ENCODE assay signal across 7 cellular contexts in the genomic region with DNA sequence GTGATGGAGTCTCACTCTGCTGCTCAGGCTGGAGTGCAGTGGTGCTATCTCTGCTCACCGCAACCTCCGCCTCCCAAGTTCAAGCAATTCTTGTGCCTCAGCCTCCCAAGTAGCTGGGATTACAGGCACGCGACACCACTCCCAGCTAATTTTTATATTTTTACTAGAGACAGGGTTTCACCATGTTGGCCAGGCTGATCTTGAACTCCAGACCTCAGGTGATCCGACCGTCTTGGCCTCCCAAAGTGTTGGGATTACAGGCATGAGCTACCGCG.
A peak's percentile ranks its signal among the peaks of the same experiment; 100 is the strongest.
DNase-seq lines count a peak whose midpoint lies in the region; ATAC-seq and TF ChIP-seq lines count a peak whose summit lies in the region.
"Not testable (repeated sequence)": the region's sequence is repeated elsewhere in the genome, so short reads cannot be mapped to it uniquely, and the experiment has no call there.

No MANE protein-coding gene starts in this region.

- H3K36me3 Mint-ChIP-seq in CD4-positive, alpha-beta memory T cell: peaks cover 52 to 57% of the 10 kb centered on the region in 2 donors
- peaks cover 17% of the 10 kb centered on the region for H3K36me3 Mint-ChIP-seq in T-helper 17 cell (ENCODE audit: low read depth)
- H3K36me3 Mint-ChIP-seq in activated T-cell treated with anti-CD3 and anti-CD28 coated beads, Interleukin-2, amount 50 U/mL, for 4 hours (ENCODE audit: insufficient read depth): peaks cover 60% of the 10 kb centered on the region
- peaks cover 85% of the 10 kb centered on the region for H3K36me3 Mint-ChIP-seq in activated naive CD8-positive, alpha-beta T cell treated with anti-CD3 and anti-CD28 coated beads for 36 hours
- peaks cover 18 to 24% (median 20%) of the 10 kb centered on the region in 3 donors for H3K36me3 Mint-ChIP-seq in immature natural killer cell

- H4K20me1 ChIP-seq in Loucy (ENCODE audit: insufficient read depth, low read length, poor library complexity, severe bottlenecking): not testable (repeated sequence)

- H3K27me3 ChIP-seq in CD4-positive, alpha-beta memory T cell (ENCODE audit: insufficient read depth, low read length); Loucy (ENCODE audit: insufficient read depth, low read length, poor library complexity, severe bottlenecking): not testable (repeated sequence)

- peak overlapping the region; percentile 86 for H3K9ac ChIP-seq in Loucy (ENCODE audit: low read depth, low read length, poor library complexity, severe bottlenecking)

- H3K27ac ChIP-seq in CD4-positive, alpha-beta memory T cell (ENCODE audit: low read depth, low read length): peak overlapping the region; percentile 65
- H3K27ac ChIP-seq in skin epidermis: peak overlapping the region in 11 of 21 experiments; percentile 1 to 95 (median 81)

- H3F3A ChIP-seq in Loucy (ENCODE audit: low read depth): peaks cover 15% of the 10 kb centered on the region

- intact Hi-C loops in CD4-positive, alpha-beta memory T cell (cut with micrococcal nuclease): loop anchor here (2.0 to 5.0 kb wide), 6 partner anchors 139 to 1000 kb away; a partner anchor contains a TSS

- H2AFZ ChIP-seq in Loucy (ENCODE audit: low read length): not testable (repeated sequence)

- H3K9me3 Mint-ChIP-seq in CD4-positive, alpha-beta memory T cell; activated T-cell treated with anti-CD3 and anti-CD28 coated beads, Interleukin-2, amount 50 U/mL, for 4 hours; activated naive CD8-positive, alpha-beta T cell treated with anti-CD3 and anti-CD28 coated beads for 36 hours; immature natural killer cell: not testable (repeated sequence)

- H3K4me3 ChIP-seq in CD4-positive, alpha-beta memory T cell (ENCODE audit: low read length in 2 of 2): peak overlapping the region; percentile 70 to 85
- H3K4me3 ChIP-seq in Loucy (ENCODE audit: low read length, poor library complexity, severe bottlenecking) (peak overlapping the region; percentile 80), skin epidermis (peak overlapping the region in 5 of 7 experiments; percentile 7 to 40 (median 17))

- H3K4me1 ChIP-seq in CD4-positive, alpha-beta memory T cell (ENCODE audit: insufficient read depth, low read length): peaks cover 42% of the 10 kb centered on the region
- H3K4me1 ChIP-seq in Loucy (ENCODE audit: insufficient read depth, low read length, poor library complexity, severe bottlenecking): peaks cover 70% of the 10 kb centered on the region

- not testable (repeated sequence) for H3K9me3 ChIP-seq in CD4-positive, alpha-beta memory T cell (ENCODE audit: control insufficient read depth in 1 of 2, low read length in 2 of 2); Loucy (ENCODE audit: insufficient read depth, low read depth, low read length); T-helper 17 cell (ENCODE audit: control insufficient read depth, low read length, poor library complexity, severe bottlenecking)

- not testable (repeated sequence) for ATAC-seq in T-helper 17 cell; activated T-cell treated with anti-CD3 and anti-CD28 coated beads, Interleukin-2, amount 50 U/mL, for 4 hours

- H3K36me3 ChIP-seq in CD4-positive, alpha-beta memory T cell (ENCODE audit: insufficient read depth, low read length); Loucy (ENCODE audit: insufficient read depth, low read length): not testable (repeated sequence)

- not testable (repeated sequence) for TF ChIP-seq CTCF in Loucy (conservative IDR thresholded peaks at IDR 0.05; ENCODE audit: low read length)

- POLR2A ChIA-PET in CD4-positive, alpha-beta memory T cell (lab: Charles Lee; ENCODE audit: partially characterized antibody): interaction anchor here (0.7 to 17.3 kb wide), 20 partner anchors 9 to 179 kb away, joined by 3 to 354 read pairs (median 5); a partner anchor contains a TSS

- peak overlapping the region; percentile 92 to 97 (median 94) for H3K27ac Mint-ChIP-seq in CD4-positive, alpha-beta memory T cell
- peak overlapping the region; percentile 100 for H3K27ac Mint-ChIP-seq in T-helper 17 cell
- H3K27ac Mint-ChIP-seq in activated naive CD8-positive, alpha-beta T cell treated with anti-CD3 and anti-CD28 coated beads for 36 hours: peak overlapping the region; percentile 100
- H3K27ac Mint-ChIP-seq in immature natural killer cell: peak overlapping the region; percentile 97 to 99 (median 98)

- H3K27me3 Mint-ChIP-seq in CD4-positive, alpha-beta memory T cell; T-helper 17 cell; activated T-cell treated with anti-CD3 and anti-CD28 coated beads, Interleukin-2, amount 50 U/mL, for 4 hours (ENCODE audit: low read depth); activated naive CD8-positive, alpha-beta T cell treated with anti-CD3 and anti-CD28 coated beads for 36 hours: not testable (repeated sequence)
- H3K27me3 Mint-ChIP-seq in immature natural killer cell (ENCODE audit: low read depth in 3 of 3): peaks cover 11 to 27% (median 15%) of the 10 kb centered on the region in 3 donors

- peak overlapping the region; percentile 88 for H3K4me2 ChIP-seq in Loucy (ENCODE audit: low read depth, low read length, poor library complexity, severe bottlenecking)

- H3K9me2 ChIP-seq in Loucy (replicated peaks; ENCODE audit: low read depth, low read length): not testable (repeated sequence)

- H3K4me3 Mint-ChIP-seq in CD4-positive, alpha-beta memory T cell: peak overlapping the region; percentile 92 to 99 (median 96)
- H3K4me3 Mint-ChIP-seq in T-helper 17 cell (peak overlapping the region; percentile 97), immature natural killer cell (peak overlapping the region; percentile 93 to 99 (median 95))
- H3K4me3 Mint-ChIP-seq in activated T-cell treated with anti-CD3 and anti-CD28 coated beads, Interleukin-2, amount 50 U/mL, for 4 hours: peak overlapping the region; percentile 96
- H3K4me3 Mint-ChIP-seq in activated naive CD8-positive, alpha-beta T cell treated with anti-CD3 and anti-CD28 coated beads for 36 hours: peak overlapping the region; percentile 100

- H3K4me1 Mint-ChIP-seq in CD4-positive, alpha-beta memory T cell: peaks cover 18 to 73% (median 30%) of the 10 kb centered on the region in 4 donors
- H3K4me1 Mint-ChIP-seq in T-helper 17 cell (peaks cover 38% of the 10 kb centered on the region), immature natural killer cell (peaks cover 82 to 95% of the 10 kb centered on the region in 2 donors)
- H3K4me1 Mint-ChIP-seq in activated T-cell treated with anti-CD3 and anti-CD28 coated beads, Interleukin-2, amount 50 U/mL, for 4 hours (ENCODE audit: low read depth): peaks cover 33% of the 10 kb centered on the region
- peaks cover 40% of the 10 kb centered on the region for H3K4me1 Mint-ChIP-seq in activated naive CD8-positive, alpha-beta T cell treated with anti-CD3 and anti-CD28 coated beads for 36 hours

- DNase-seq in CD4-positive, alpha-beta memory T cell: peak in 1 of 5 donors; percentile 54
- DNase-seq in T-helper 17 cell; activated T-cell treated with anti-CD3 and anti-CD28 coated beads, Interleukin-2, amount 50 U/mL, for 4 hours; activated naive CD8-positive, alpha-beta T cell treated with anti-CD3 and anti-CD28 coated beads for 36 hours; immature natural killer cell: not testable (repeated sequence)

- CTCF ChIA-PET in CD4-positive, alpha-beta memory T cell (lab: Charles Lee; ENCODE audit: partially characterized antibody): interaction anchor here (1.4 to 6.1 kb wide), 9 partner anchors 24 to 191 kb away, joined by 3 to 66 read pairs (median 8); a partner anchor contains a TSS

- peaks cover 46% of the 10 kb centered on the region for H3K79me2 ChIP-seq in Loucy (ENCODE audit: insufficient read depth, low read length)

Comparison
In these comparisons a context has a peak if more than half of its experiments do, and no peak if none do; other contexts are left out.
1. H3K4me3 ChIP-seq: peak in every context shown above with its lines; median percentile 80 in Loucy; 78 in CD4-positive, alpha-beta memory T cell; 17 in skin epidermis.